In genomic region chrX:72309297-72310071, GRCh38 we compare ENCODE assay signal across 8 cellular contexts. TPM values are rescaled to one million over a fixed set of nuclear protein-coding genes. Genes with fewer than 3 reads are reported as not detected.
DNase-seq lines count a peak whose midpoint lies in the region; ATAC-seq, FAIRE-seq and TF ChIP-seq lines count a peak whose summit lies in the region.

No MANE protein-coding gene starts in this region.

- no peak for FAIRE-seq in small intestine (lab: Jason Lieb, UNC)

- H3K36me3 Mint-ChIP-seq in HFFc6 (ENCODE audit: low read depth): no peaks in the 10 kb centered on the region
- no peaks in the 10 kb centered on the region for H3K36me3 Mint-ChIP-seq in activated T-helper 17 cell treated with anti-CD3 and anti-CD28 coated beads, Interleukin-2, amount 50 U/mL, for 72 hours (ENCODE audit: low read depth)

- H3K27ac Mint-ChIP-seq in HFFc6: no peak overlapping the region
- no peak overlapping the region for H3K27ac Mint-ChIP-seq in activated T-helper 17 cell treated with anti-CD3 and anti-CD28 coated beads, Interleukin-2, amount 50 U/mL, for 72 hours

- no peak for ATAC-seq in activated T-helper 17 cell treated with anti-CD3 and anti-CD28 coated beads, Interleukin-2, amount 50 U/mL, for 72 hours (replicated peaks)

- H3K4me1 Mint-ChIP-seq in HFFc6 (ENCODE audit: low read depth): peaks cover 5% of the 10 kb centered on the region
- no peaks in the 10 kb centered on the region for H3K4me1 Mint-ChIP-seq in activated T-helper 17 cell treated with anti-CD3 and anti-CD28 coated beads, Interleukin-2, amount 50 U/mL, for 72 hours

- H3K27me3 Mint-ChIP-seq in HFFc6 (ENCODE audit: insufficient read depth): peaks cover 17% of the 10 kb centered on the region
- peaks cover 27% of the 10 kb centered on the region for H3K27me3 Mint-ChIP-seq in activated T-helper 17 cell treated with anti-CD3 and anti-CD28 coated beads, Interleukin-2, amount 50 U/mL, for 72 hours

- peaks cover 52% of the 10 kb centered on the region for H3K27me3 ChIP-seq in iPS-15b (ENCODE audit: control insufficient read depth, insufficient read depth, low read length)
- H3K27me3 ChIP-seq in small intestine (ENCODE audit: control insufficient read depth in 2 of 2, insufficient read depth in 2 of 2, low read length in 2 of 2): peaks cover 3 to 12% of the 10 kb centered on the region in 2 donors

- no peak for DNase-seq in HFFc6
- peak; percentile 25 for DNase-seq in small intestine
- DNase-seq in NCI-H2081 (lab: John Stamatoyannopoulos, UW): no peak
- no peak for DNase-seq in iPS-NIHi11 (ENCODE audit: low spot score)
- no peak for DNase-seq in NCI-H446 (lab: John Stamatoyannopoulos, UW)
- no peak for DNase-seq in SK-N-DZ (ENCODE audit: low spot score)

- H3K4me1 ChIP-seq in iPS-15b (ENCODE audit: control insufficient read depth, insufficient read depth, low read length) (peaks cover 4% of the 10 kb centered on the region), small intestine (ENCODE audit: control insufficient read depth in 2 of 2, insufficient read depth in 1 of 2, low read depth in 1 of 2, low read length in 1 of 2) (no peaks in the 10 kb centered on the region)

- H3K9ac ChIP-seq in iPS-15b (ENCODE audit: low read depth, low read length): no peak overlapping the region

- H3K36me3 ChIP-seq in iPS-15b (ENCODE audit: control insufficient read depth, insufficient read depth, low read length): no peaks in the 10 kb centered on the region
- no peaks in the 10 kb centered on the region for H3K36me3 ChIP-seq in small intestine (ENCODE audit: control insufficient read depth in 2 of 2, insufficient read depth in 2 of 2, low read length in 2 of 2)

- H3K27ac ChIP-seq in small intestine (ENCODE audit: low read depth in 1 of 2, low read length in 1 of 2): no peak overlapping the region

- no peaks in the 10 kb centered on the region for H3K9me3 ChIP-seq in iPS-15b (ENCODE audit: control insufficient read depth, insufficient read depth, low read length)
- no peaks in the 10 kb centered on the region for H3K9me3 ChIP-seq in small intestine (ENCODE audit: control insufficient read depth, low read depth)

- TF ChIP-seq CTCF in HFFc6 (IDR thresholded peaks at IDR 0.05): no peak

- H3K4me3 ChIP-seq in iPS-15b (ENCODE audit: low read depth, low read length) (peak overlapping the region; percentile 53), small intestine (ENCODE audit: low read depth in 1 of 2, low read length in 2 of 2) (peak overlapping the region in 1 of 2 donors; percentile 24)

- H3K9me3 Mint-ChIP-seq in HFFc6: no peaks in the 10 kb centered on the region
- H3K9me3 Mint-ChIP-seq in activated T-helper 17 cell treated with anti-CD3 and anti-CD28 coated beads, Interleukin-2, amount 50 U/mL, for 72 hours: no peaks in the 10 kb centered on the region

- peak overlapping the region; percentile 60; the same call in 1 of the 2 replicates for H3K4me3 Mint-ChIP-seq in HFFc6
- peak overlapping the region; percentile 77 for H3K4me3 Mint-ChIP-seq in activated T-helper 17 cell treated with anti-CD3 and anti-CD28 coated beads, Interleukin-2, amount 50 U/mL, for 72 hours

- 24 to 30% (median 27%) methylated on average over 13 to 15 of the region's 15 CpGs for WGBS in small intestine, 3 donors

RNA-seq across cellular contexts. Expression of gene CITED1, which starts 3.8 kb away (rescaled TPM):
- total RNA-seq in HFFc6 (2021; fragmentation: NEBNext Ultra II Directional; extraction: Animal tissue kit (Norgen Biotek cat#: 25700)): under 1 TPM in 2 of 6 experiments, not detected in 4; 0.27 to 0.55 TPM
- total RNA-seq in activated T-helper 17 cell treated with anti-CD3 and anti-CD28 coated beads, Interleukin-2, amount 50 U/mL, for 72 hours: not detected
- polyA plus RNA-seq in small intestine: 1 to 10 TPM in 2 of 3 donors, not detected in 1; 1.3 to 2.0 TPM
- polyA plus RNA-seq in SK-N-DZ (2014; cell fraction: cytosol; rRNA removed): 10.4 and 16.1 TPM in 2 replicates
- polyA plus RNA-seq in SK-N-DZ (2014; cell fraction: nucleus; rRNA removed): 10.5 and 17.8 TPM in 2 replicates

RNA-seq across cellular contexts. Expression of gene RPS4X, which starts 32.4 kb away (rescaled TPM):
- total RNA-seq in HFFc6 (2021; fragmentation: NEBNext Ultra II Directional; extraction: Animal tissue kit (Norgen Biotek cat#: 25700)): 100 to 1,000 TPM; 572 to 721 (median 650) TPM
- total RNA-seq in activated T-helper 17 cell treated with anti-CD3 and anti-CD28 coated beads, Interleukin-2, amount 50 U/mL, for 72 hours: 1,000 to 10,000 TPM; 1,150 to 1,442 TPM
- 1,000 to 10,000 TPM in 2 of 3 donors, 100 to 1,000 TPM in 1; 548 to 1,411 (median 1,229) TPM for polyA plus RNA-seq in small intestine
- polyA plus RNA-seq in SK-N-DZ (2014; cell fraction: cytosol; rRNA removed): 1,649 and 1,908 TPM in 2 replicates
- 821 and 1,107 TPM in 2 replicates for polyA plus RNA-seq in SK-N-DZ (2014; cell fraction: nucleus; rRNA removed)
